29 cellular contexts compared by ENCODE assay signal in genomic region chr7:132838313-132838712, GRCh38.
"Had no signal": no experiment of that assay in that cellular context is flagged by ENCODE, and none has a peak within 500 bp of the region (broad histone marks: within the 10 kb centered on the region; RNA-seq: fewer than 3 reads in every experiment).

No MANE protein-coding gene starts in this region.

- H3K4me1 ChIP-seq: colonic mucosa, esophagus squamous epithelium, foreskin keratinocyte had no signal

- H3K9me3 ChIP-seq: colonic mucosa, esophagus muscularis mucosa, esophagus squamous epithelium, gastrocnemius medialis, gastroesophageal sphincter, heart left ventricle, heart right ventricle had no signal

- H3K36me3 ChIP-seq: colonic mucosa, gastrocnemius medialis had no signal

- FAIRE-seq: colon, endometrium, endothelial cell of umbilical vein, frontal cortex had no signal

- H3K27ac Mint-ChIP-seq: dendritic cell treated with granulocyte-macrophage colony-stimulating factor and Interleukin-4, amounts not matched to agents 40 ng/mL and 50 ng/mL, for 4 days; effector memory CD8-positive, alpha-beta T cell; endodermal cell had no signal

- ATAC-seq: effector memory CD8-positive, alpha-beta T cell; esophagus mucosa; foreskin keratinocyte; gastrocnemius medialis had no signal

- H3K27ac ChIP-seq: colonic mucosa, coronary artery, dorsolateral prefrontal cortex, epithelial cell of prostate, esophagus squamous epithelium, foreskin keratinocyte, gastrocnemius medialis, gastroesophageal sphincter had no signal

- H3K4me3 ChIP-seq: colonic mucosa, coronary artery, dorsolateral prefrontal cortex, esophagus muscularis mucosa, esophagus squamous epithelium, gastrocnemius medialis, gastroesophageal sphincter, heart left ventricle, heart right ventricle had no signal

- H3K4me3 Mint-ChIP-seq: dendritic cell treated with granulocyte-macrophage colony-stimulating factor and Interleukin-4, amounts not matched to agents 40 ng/mL and 50 ng/mL, for 4 days; effector memory CD8-positive, alpha-beta T cell; endodermal cell had no signal

- H3K9me3 Mint-ChIP-seq: dendritic cell treated with granulocyte-macrophage colony-stimulating factor and Interleukin-4, amounts not matched to agents 40 ng/mL and 50 ng/mL, for 4 days had no signal

- DNase-seq: colonic mucosa; cortex of kidney; dermis blood vessel endothelial cell; dorsolateral prefrontal cortex; effector CD4-positive, alpha-beta T cell; effector CD8-positive, alpha-beta T cell; effector memory CD4-positive, alpha-beta T cell; effector memory CD8-positive, alpha-beta T cell; endodermal cell; erythroblast; esophagus squamous epithelium; foreskin fibroblast; foreskin keratinocyte; foreskin melanocyte; gastrocnemius medialis; glutamatergic neuron; head of caudate nucleus; heart left ventricle; heart right ventricle had no signal

- H3K27me3 ChIP-seq: colonic mucosa, dorsolateral prefrontal cortex, esophagus muscularis mucosa, esophagus squamous epithelium, foreskin keratinocyte, gastrocnemius medialis, gastroesophageal sphincter, heart left ventricle, heart right ventricle had no signal

- H3K27me3 Mint-ChIP-seq: dendritic cell treated with granulocyte-macrophage colony-stimulating factor and Interleukin-4, amounts not matched to agents 40 ng/mL and 50 ng/mL, for 4 days; effector memory CD8-positive, alpha-beta T cell had no signal
